Comparison of ENCODE assay signal across 8 cellular contexts in genomic region chr7:16753932-16754571, GRCh38. TPM values are rescaled to one million over a fixed set of nuclear protein-coding genes. Genes with fewer than 3 reads are reported as not detected.
A peak's percentile ranks its signal among the peaks of the same experiment; 100 is the strongest.
DNase-seq lines count a peak whose midpoint lies in the region; ATAC-seq and TF ChIP-seq lines count a peak whose summit lies in the region.

No MANE protein-coding gene starts in this region.

- peak overlapping the region; percentile 77 for H3K4me3 Mint-ChIP-seq in activated CD4-positive, alpha-beta T cell treated with anti-CD3 and anti-CD28 coated beads, Interleukin-2, amount 10 ng/mL, durations not matched to agents 24 days and 14 days
- H3K4me3 Mint-ChIP-seq in stimulated activated naive CD8-positive, alpha-beta T cell treated with anti-CD3 and anti-CD28 coated beads, Interleukin-15, Interleukin-2, amounts not matched to agents 100 ng/mL and 50 ng/mL, for 24 hours, result peak overlapping the region; percentile 84

- H3K9me3 Mint-ChIP-seq in activated CD4-positive, alpha-beta T cell treated with anti-CD3 and anti-CD28 coated beads, Interleukin-2, amount 10 ng/mL, durations not matched to agents 24 days and 14 days, result peaks cover 4% of the 10 kb centered on the region
- no peaks in the 10 kb centered on the region for H3K9me3 Mint-ChIP-seq in stimulated activated naive CD8-positive, alpha-beta T cell treated with anti-CD3 and anti-CD28 coated beads, Interleukin-15, Interleukin-2, amounts not matched to agents 100 ng/mL and 50 ng/mL, for 24 hours

- peaks cover 2% of the 10 kb centered on the region for H3K36me3 Mint-ChIP-seq in activated CD4-positive, alpha-beta T cell treated with anti-CD3 and anti-CD28 coated beads, Interleukin-2, amount 10 ng/mL, durations not matched to agents 24 days and 14 days (ENCODE audit: low read depth)
- H3K36me3 Mint-ChIP-seq in stimulated activated naive CD8-positive, alpha-beta T cell treated with anti-CD3 and anti-CD28 coated beads, Interleukin-15, Interleukin-2, amounts not matched to agents 100 ng/mL and 50 ng/mL, for 24 hours (ENCODE audit: low read depth), result no peaks in the 10 kb centered on the region

- TF ChIP-seq CTCF in RWPE1 (conservative IDR thresholded peaks at IDR 0.05; ENCODE audit: low read depth), result no peak

- CTCF ChIA-PET in RWPE1 (lab: Yijun Ruan, JAX), result interaction anchor here (0.7 to 1.0 kb wide), 3 partner anchors 14 to 112 kb away, joined by 3 to 4 read pairs (median 3); no protein-coding TSS in a partner anchor

- POLR2A ChIA-PET in RWPE1 (lab: Yijun Ruan, JAX; ENCODE audit: low non-redundant PET), result no interaction called here

- DNase-seq in activated CD4-positive, alpha-beta T cell treated with anti-CD3 and anti-CD28 coated beads, Interleukin-2, amount 10 ng/mL, durations not matched to agents 24 days and 14 days, result peak; percentile 67
- no peak for DNase-seq in activated CD4-positive, alpha-beta T cell treated with anti-CD3 and anti-CD28 coated beads, Interleukin-2, amount 50 U/mL, for 4 hours
- DNase-seq in RWPE1 (ENCODE audit: low spot score), result peak; percentile 41
- DNase-seq in cerebellar cortex (ENCODE audit: low spot score), result peak; percentile 45
- peak; percentile 85 for DNase-seq in left kidney (ENCODE audit: low read depth, low spot score)
- DNase-seq in globus pallidus (ENCODE audit: low spot score), result no peak

- peak overlapping the region; percentile 7; the same call in 1 of the 2 replicates for H3K27ac ChIP-seq in RWPE1

- peak; percentile 10 for ATAC-seq in HG03175 (IDR thresholded peaks at IDR 0.05; ENCODE audit: unreplicated experiment)

- peaks cover 44% of the 10 kb centered on the region for H3K27me3 Mint-ChIP-seq in activated CD4-positive, alpha-beta T cell treated with anti-CD3 and anti-CD28 coated beads, Interleukin-2, amount 10 ng/mL, durations not matched to agents 24 days and 14 days
- H3K27me3 Mint-ChIP-seq in stimulated activated naive CD8-positive, alpha-beta T cell treated with anti-CD3 and anti-CD28 coated beads, Interleukin-15, Interleukin-2, amounts not matched to agents 100 ng/mL and 50 ng/mL, for 24 hours, result peaks cover 34% of the 10 kb centered on the region

- intact Hi-C loops in activated CD4-positive, alpha-beta T cell treated with anti-CD3 and anti-CD28 coated beads, Interleukin-2, amount 10 ng/mL, durations not matched to agents 24 days and 14 days (cut with micrococcal nuclease), result loop anchor here (2.0 to 5.0 kb wide), 2 partner anchors 57 to 107 kb away; partner anchors contain the start of gene BZW2

- no peak overlapping the region for H3K27ac Mint-ChIP-seq in activated CD4-positive, alpha-beta T cell treated with anti-CD3 and anti-CD28 coated beads, Interleukin-2, amount 10 ng/mL, durations not matched to agents 24 days and 14 days
- H3K27ac Mint-ChIP-seq in stimulated activated naive CD8-positive, alpha-beta T cell treated with anti-CD3 and anti-CD28 coated beads, Interleukin-15, Interleukin-2, amounts not matched to agents 100 ng/mL and 50 ng/mL, for 24 hours, result no peak overlapping the region

- H3K4me1 Mint-ChIP-seq in activated CD4-positive, alpha-beta T cell treated with anti-CD3 and anti-CD28 coated beads, Interleukin-2, amount 10 ng/mL, durations not matched to agents 24 days and 14 days, result peaks cover 8% of the 10 kb centered on the region
- H3K4me1 Mint-ChIP-seq in stimulated activated naive CD8-positive, alpha-beta T cell treated with anti-CD3 and anti-CD28 coated beads, Interleukin-15, Interleukin-2, amounts not matched to agents 100 ng/mL and 50 ng/mL, for 24 hours (ENCODE audit: low read depth), result peaks cover 15% of the 10 kb centered on the region

RNA-seq across cellular contexts. Expression of gene TSPAN13, which starts 0.5 kb away (rescaled TPM):
- total RNA-seq in activated CD4-positive, alpha-beta T cell treated with anti-CD3 and anti-CD28 coated beads, Interleukin-2, amount 10 ng/mL, durations not matched to agents 24 days and 14 days, result 0.91 and 1.1 TPM in 2 replicates

RNA-seq across cellular contexts. Expression of gene AGR2, which starts 50.7 kb away (rescaled TPM):
- not detected in 2 replicates for total RNA-seq in activated CD4-positive, alpha-beta T cell treated with anti-CD3 and anti-CD28 coated beads, Interleukin-2, amount 10 ng/mL, durations not matched to agents 24 days and 14 days

Comparison
In these comparisons a context has a peak if more than half of its experiments do, and no peak if none do; other contexts are left out.
1. DNase-seq: peak in activated CD4-positive, alpha-beta T cell treated with anti-CD3 and anti-CD28 coated beads, Interleukin-2, amount 10 ng/mL, durations not matched to agents 24 days and 14 days (single experiment), RWPE1 (single experiment), cerebellar cortex (single experiment) and left kidney (single experiment); none in activated CD4-positive, alpha-beta T cell treated with anti-CD3 and anti-CD28 coated beads, Interleukin-2, amount 50 U/mL, for 4 hours (0 of 2) and globus pallidus (single experiment).